Comparison of ENCODE assay signal across 8 cellular contexts in the genomic region with DNA sequence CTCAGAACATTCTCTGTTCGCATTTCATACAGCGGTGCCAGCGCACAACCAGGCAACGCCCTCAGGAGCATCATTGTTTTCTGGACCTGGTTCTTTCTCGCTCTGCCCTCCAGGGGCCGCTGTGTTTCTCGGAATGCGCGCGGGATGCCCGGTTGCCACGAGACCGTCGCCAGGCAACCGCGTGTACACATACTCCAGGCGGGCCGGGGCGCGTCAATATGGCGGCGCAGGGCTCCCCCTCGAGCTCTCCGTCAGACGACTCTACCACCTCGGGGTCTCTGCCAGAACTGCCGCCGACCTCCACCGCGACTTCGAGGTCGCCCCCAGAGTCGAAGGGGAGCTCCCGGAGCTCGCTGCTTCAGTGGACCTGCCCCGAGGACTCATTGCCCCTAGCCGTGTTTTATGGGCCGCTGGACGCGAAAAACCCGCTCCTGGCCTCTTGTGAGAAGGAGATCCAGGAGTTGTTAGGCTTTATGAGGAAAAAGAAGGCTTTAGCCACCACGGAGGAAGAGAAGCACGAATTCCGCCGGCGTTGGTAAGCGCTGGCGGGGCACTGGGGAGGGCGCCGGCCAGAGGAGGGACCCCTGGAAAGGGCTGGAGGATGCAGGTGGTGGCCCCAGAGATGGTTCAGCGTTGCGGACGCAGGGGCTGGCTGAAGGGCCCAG. TPM values are rescaled to one million over a fixed set of nuclear protein-coding genes. Genes with fewer than 3 reads are reported as not detected.
DNase-seq lines count a peak whose midpoint lies in the region; ATAC-seq and TF ChIP-seq lines count a peak whose summit lies in the region.

Gene CFAP54, plus strand, starts transcription at position 186 of the 665 bp plus-strand sequence. Its CDS starts 33 bp downstream, at position 219.

- H3F3A ChIP-seq in SU-DHL-6 (ENCODE audit: insufficient read depth) = no peaks in the 10 kb centered on the region

- no peaks in the 10 kb centered on the region for H3K79me2 ChIP-seq in SU-DHL-6 (ENCODE audit: insufficient read depth, low read length)

- no peaks in the 10 kb centered on the region for H3K27me3 Mint-ChIP-seq in activated naive CD8-positive, alpha-beta T cell treated with anti-CD3 and anti-CD28 coated beads, Interleukin-2, amount 50 U/mL, for 24 hours
- peaks cover 7% of the 10 kb centered on the region for H3K27me3 Mint-ChIP-seq in type B pancreatic cell

- peak; percentile 89 for TF ChIP-seq CTCF in GM10248 (IDR thresholded peaks at IDR 0.05; ENCODE audit: control extremely low read depth, extremely low read depth, low read depth, missing control alignments)
- TF ChIP-seq CTCF in SU-DHL-6 (IDR thresholded peaks at IDR 0.05; ENCODE audit: insufficient read depth, low read length, poor library complexity, severe bottlenecking) = peak; percentile 72
- peak; percentile 92 for TF ChIP-seq CTCF in type B pancreatic cell (conservative IDR thresholded peaks at IDR 0.05)

- CTCF ChIA-PET in GM10248 (lab: Yijun Ruan, JAX) = interaction anchor here (0.7 to 7.8 kb wide), 30 partner anchors 9 to 429 kb away, joined by 3 to 90 read pairs (median 4); partner anchors contain the start of gene CDK17

- no peaks in the 10 kb centered on the region for H3K9me2 ChIP-seq in SU-DHL-6 (replicated peaks; ENCODE audit: insufficient read depth, low read length)

- H3K4me3 ChIP-seq in SU-DHL-6 (ENCODE audit: insufficient read depth, low read length, poor library complexity, severe bottlenecking) = peak within 1 kb of the TSS; percentile 42

- H3K9ac ChIP-seq in SU-DHL-6 (ENCODE audit: low read length) = no peak within 1 kb of the TSS

- H3K36me3 Mint-ChIP-seq in activated naive CD8-positive, alpha-beta T cell treated with anti-CD3 and anti-CD28 coated beads, Interleukin-2, amount 50 U/mL, for 24 hours (ENCODE audit: low read depth) = no peaks in the 10 kb centered on the region
- H3K36me3 Mint-ChIP-seq in type B pancreatic cell = peaks cover 3% of the 10 kb centered on the region

- H3K4me3 Mint-ChIP-seq in activated naive CD8-positive, alpha-beta T cell treated with anti-CD3 and anti-CD28 coated beads, Interleukin-2, amount 50 U/mL, for 24 hours = peak within 1 kb of the TSS; percentile 85
- H3K4me3 Mint-ChIP-seq in type B pancreatic cell = peak within 1 kb of the TSS; percentile 94

- H4K20me1 ChIP-seq in SU-DHL-6 (ENCODE audit: low read depth, low read length) = no peaks in the 10 kb centered on the region

- peak within 1 kb of the TSS; percentile 74 for H3K27ac Mint-ChIP-seq in activated naive CD8-positive, alpha-beta T cell treated with anti-CD3 and anti-CD28 coated beads, Interleukin-2, amount 50 U/mL, for 24 hours
- H3K27ac Mint-ChIP-seq in type B pancreatic cell = peak within 1 kb of the TSS; percentile 91

- no peaks in the 10 kb centered on the region for H3K9me3 ChIP-seq in SU-DHL-6 (ENCODE audit: insufficient read depth, low read length)

- no peaks in the 10 kb centered on the region for H3K27me3 ChIP-seq in SU-DHL-6 (ENCODE audit: low read length)

- peak; percentile 97 for ATAC-seq in HG02642 (IDR thresholded peaks at IDR 0.05; ENCODE audit: poor library complexity, unreplicated experiment)
- peak; percentile 95 for ATAC-seq in activated naive CD8-positive, alpha-beta T cell treated with anti-CD3 and anti-CD28 coated beads, Interleukin-2, amount 50 U/mL, for 24 hours

- H3K9me3 Mint-ChIP-seq in activated naive CD8-positive, alpha-beta T cell treated with anti-CD3 and anti-CD28 coated beads, Interleukin-2, amount 50 U/mL, for 24 hours = no peaks in the 10 kb centered on the region
- no peaks in the 10 kb centered on the region for H3K9me3 Mint-ChIP-seq in type B pancreatic cell

- no peaks in the 10 kb centered on the region for H3K36me3 ChIP-seq in SU-DHL-6 (ENCODE audit: low read length)

- peak within 1 kb of the TSS; percentile 40 for H3K4me2 ChIP-seq in SU-DHL-6 (ENCODE audit: low read depth, low read length, poor library complexity, severe bottlenecking)

- POLR2A ChIA-PET in GM10248 (lab: Yijun Ruan, JAX) = no interaction called here

- H3K4me1 Mint-ChIP-seq in activated naive CD8-positive, alpha-beta T cell treated with anti-CD3 and anti-CD28 coated beads, Interleukin-2, amount 50 U/mL, for 24 hours = peaks cover 30% of the 10 kb centered on the region
- peaks cover 5% of the 10 kb centered on the region for H3K4me1 Mint-ChIP-seq in type B pancreatic cell (ENCODE audit: unreplicated experiment)

- intact Hi-C loops in cardiac septum (cut with DNase I) = loop anchor here (5.0 kb wide), 1 partner anchor 87 kb away; the partner anchor contains the start of gene CDK17

- DNase-seq in GM10248 (ENCODE audit: extremely low spot score) (peak; percentile 93), NCI-H128 (lab: John Stamatoyannopoulos, UW; ENCODE audit: unreplicated experiment) (peak; percentile 94), cardiac septum (ENCODE audit: low spot score) (peak; percentile 96), pons (ENCODE audit: low spot score) (peak; percentile 94), type B pancreatic cell (ENCODE audit: extremely low spot score, unreplicated experiment) (peak; percentile 95)
- DNase-seq in activated naive CD8-positive, alpha-beta T cell treated with anti-CD3 and anti-CD28 coated beads, Interleukin-2, amount 50 U/mL, for 24 hours = peak; percentile 94

- H2AFZ ChIP-seq in SU-DHL-6 (ENCODE audit: low read depth, low read length, severe bottlenecking) = peak within 1 kb of the TSS; percentile 65

- no peak within 1 kb of the TSS for H3K27ac ChIP-seq in SU-DHL-6 (ENCODE audit: low read depth, low read length)

RNA-seq across cellular contexts. Expression of gene CFAP54, which starts in this region (rescaled TPM):
- total RNA-seq in cardiac septum (0.48 TPM), type B pancreatic cell (ENCODE audit: low replicate concordance) (0.93 and 8.9 TPM in 2 replicates)

Comparison
In these comparisons a context has a peak if more than half of its experiments do, and no peak if none do; other contexts are left out.
1. Peak in DNase-seq in cardiac septum; RNA of the gene not detected or under 1 TPM.